ENCODE assay signal across 8 cellular contexts in the genomic region with DNA sequence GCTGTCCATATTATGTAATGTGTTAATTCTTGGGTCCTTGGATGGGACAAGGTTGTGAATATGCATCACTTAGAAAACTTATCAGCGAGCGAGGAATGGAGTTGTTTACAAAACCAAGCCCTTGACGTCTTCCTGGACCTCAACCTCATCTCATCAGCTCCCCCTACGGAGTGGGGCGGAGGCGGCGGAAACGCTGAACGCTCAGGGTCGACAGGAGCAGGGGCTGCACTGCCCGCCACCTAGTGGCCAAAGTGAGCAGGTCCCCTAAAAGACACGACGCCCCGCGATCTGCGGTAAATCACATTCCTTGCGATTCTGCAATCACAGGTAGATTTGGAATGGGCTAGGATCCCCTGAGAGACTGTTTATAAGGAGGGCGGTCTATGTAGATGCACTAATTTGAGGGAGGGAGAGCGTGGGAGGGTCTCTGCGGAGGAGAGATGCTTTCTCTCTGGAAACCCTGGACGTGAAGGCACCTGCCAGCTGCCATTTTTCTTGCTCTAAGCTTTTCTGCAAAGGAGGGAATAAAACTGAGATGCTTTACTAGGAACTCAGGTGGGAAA. TPM values are rescaled to one million over a fixed set of nuclear protein-coding genes. Genes with fewer than 3 reads are reported as not detected.
A peak's percentile ranks its signal among the peaks of the same experiment; 100 is the strongest.
DNase-seq lines count a peak whose midpoint lies in the region; ATAC-seq and TF ChIP-seq lines count a peak whose summit lies in the region.

No MANE protein-coding gene starts in this region.

- H3K36me3 ChIP-seq in hepatocyte (replicated peaks; ENCODE audit: insufficient read depth, low read depth) = no peaks in the 10 kb centered on the region
- no peaks in the 10 kb centered on the region for H3K36me3 ChIP-seq in skeletal muscle satellite cell (ENCODE audit: insufficient read depth, low read length)

- no peak overlapping the region for H3K27ac Mint-ChIP-seq in HFFc6
- peak overlapping the region; percentile 76 for H3K27ac Mint-ChIP-seq in T-helper 1 cell treated with Interleukin-12 subunit alpha and Interleukin-12 subunit beta and Interleukin-4 antibody, amounts not matched to agents 30 μg/mL and 1 μg/mL, for 36 hours
- peak overlapping the region; percentile 86 for H3K27ac Mint-ChIP-seq in activated naive CD8-positive, alpha-beta T cell treated with anti-CD3 and anti-CD28 coated beads, Interleukin-2, amount 50 U/mL, for 24 hours

- peak; percentile 76 for ATAC-seq in activated naive CD8-positive, alpha-beta T cell treated with anti-CD3 and anti-CD28 coated beads, Interleukin-2, amount 50 U/mL, for 24 hours

- no peaks in the 10 kb centered on the region for H3K36me3 Mint-ChIP-seq in HFFc6 (ENCODE audit: low read depth)
- peaks cover 14% of the 10 kb centered on the region for H3K36me3 Mint-ChIP-seq in T-helper 1 cell treated with Interleukin-12 subunit alpha and Interleukin-12 subunit beta and Interleukin-4 antibody, amounts not matched to agents 30 μg/mL and 1 μg/mL, for 36 hours (ENCODE audit: low read depth)
- H3K36me3 Mint-ChIP-seq in activated naive CD8-positive, alpha-beta T cell treated with anti-CD3 and anti-CD28 coated beads, Interleukin-2, amount 50 U/mL, for 24 hours (ENCODE audit: low read depth) = no peaks in the 10 kb centered on the region

- DNase-seq in DMS79 treated with DMSO at 0.1 percent for 48 hours (lab: John Stamatoyannopoulos, UW) = peak; percentile 50
- peak; percentile 52 for DNase-seq in HFFc6
- DNase-seq in NCI-H1694 treated with DMSO at 0.1 percent for 48 hours (lab: John Stamatoyannopoulos, UW) = peak; percentile 64
- DNase-seq in activated naive CD8-positive, alpha-beta T cell treated with anti-CD3 and anti-CD28 coated beads, Interleukin-2, amount 50 U/mL, for 24 hours = peak; percentile 88
- peak; percentile 88 for DNase-seq in hepatocyte (ENCODE audit: low spot score)
- DNase-seq in cortex of kidney (lab: John Stamatoyannopoulos, UW) = no peak

- H3K27me3 ChIP-seq in hepatocyte (no peaks in the 10 kb centered on the region), skeletal muscle satellite cell (ENCODE audit: control insufficient read depth, insufficient read depth, low read length) (no peaks in the 10 kb centered on the region)

- peaks cover 4% of the 10 kb centered on the region for H3K27me3 Mint-ChIP-seq in HFFc6 (ENCODE audit: insufficient read depth)
- no peaks in the 10 kb centered on the region for H3K27me3 Mint-ChIP-seq in T-helper 1 cell treated with Interleukin-12 subunit alpha and Interleukin-12 subunit beta and Interleukin-4 antibody, amounts not matched to agents 30 μg/mL and 1 μg/mL, for 36 hours (ENCODE audit: low read depth)
- H3K27me3 Mint-ChIP-seq in activated naive CD8-positive, alpha-beta T cell treated with anti-CD3 and anti-CD28 coated beads, Interleukin-2, amount 50 U/mL, for 24 hours = no peaks in the 10 kb centered on the region

- no peaks in the 10 kb centered on the region for H3K9me3 ChIP-seq in hepatocyte (ENCODE audit: low read depth)
- no peaks in the 10 kb centered on the region for H3K9me3 ChIP-seq in skeletal muscle satellite cell (replicated peaks; ENCODE audit: low read length)

- peaks cover 9% of the 10 kb centered on the region for H3K4me1 Mint-ChIP-seq in HFFc6 (ENCODE audit: low read depth)
- peaks cover 62% of the 10 kb centered on the region for H3K4me1 Mint-ChIP-seq in T-helper 1 cell treated with Interleukin-12 subunit alpha and Interleukin-12 subunit beta and Interleukin-4 antibody, amounts not matched to agents 30 μg/mL and 1 μg/mL, for 36 hours (ENCODE audit: low read depth)
- H3K4me1 Mint-ChIP-seq in activated naive CD8-positive, alpha-beta T cell treated with anti-CD3 and anti-CD28 coated beads, Interleukin-2, amount 50 U/mL, for 24 hours = peaks cover 61% of the 10 kb centered on the region

- H3K4me1 ChIP-seq in hepatocyte (ENCODE audit: insufficient read depth) (no peaks in the 10 kb centered on the region), skeletal muscle satellite cell (ENCODE audit: control insufficient read depth, insufficient read depth, low read length) (peaks cover 3% of the 10 kb centered on the region)

- peak overlapping the region; percentile 45 for H3K4me3 Mint-ChIP-seq in HFFc6
- H3K4me3 Mint-ChIP-seq in T-helper 1 cell treated with Interleukin-12 subunit alpha and Interleukin-12 subunit beta and Interleukin-4 antibody, amounts not matched to agents 30 μg/mL and 1 μg/mL, for 36 hours = peak overlapping the region; percentile 71
- H3K4me3 Mint-ChIP-seq in activated naive CD8-positive, alpha-beta T cell treated with anti-CD3 and anti-CD28 coated beads, Interleukin-2, amount 50 U/mL, for 24 hours = peak overlapping the region; percentile 70

- H3K9me3 Mint-ChIP-seq in HFFc6 = no peaks in the 10 kb centered on the region
- H3K9me3 Mint-ChIP-seq in T-helper 1 cell treated with Interleukin-12 subunit alpha and Interleukin-12 subunit beta and Interleukin-4 antibody, amounts not matched to agents 30 μg/mL and 1 μg/mL, for 36 hours = no peaks in the 10 kb centered on the region
- H3K9me3 Mint-ChIP-seq in activated naive CD8-positive, alpha-beta T cell treated with anti-CD3 and anti-CD28 coated beads, Interleukin-2, amount 50 U/mL, for 24 hours = no peaks in the 10 kb centered on the region

- H3K4me3 ChIP-seq in hepatocyte (no peak overlapping the region), skeletal muscle satellite cell (ENCODE audit: low read length) (peak overlapping the region; percentile 31)

- no peak overlapping the region for H2AFZ ChIP-seq in hepatocyte

- WGBS in hepatocyte (ENCODE audit: low lambda C conversion rate, missing lambda C conversion rate) = 9% methylated on average over 21 of the region's 21 CpGs

- no peaks in the 10 kb centered on the region for H3K9me2 ChIP-seq in hepatocyte (replicated peaks; ENCODE audit: insufficient read depth)

- no peaks in the 10 kb centered on the region for H3K79me2 ChIP-seq in hepatocyte

- no peak overlapping the region for H3K9ac ChIP-seq in skeletal muscle satellite cell (ENCODE audit: low read depth, low read length)

- H3K27ac ChIP-seq in hepatocyte = no peak overlapping the region

- TF ChIP-seq CTCF in HFFc6 (IDR thresholded peaks at IDR 0.05) (peak; percentile 99), hepatocyte (IDR thresholded peaks at IDR 0.05; ENCODE audit: poor library complexity) (peak; percentile 88)

- peak overlapping the region; percentile 68 for H3K4me2 ChIP-seq in hepatocyte
- H3K4me2 ChIP-seq in skeletal muscle satellite cell (ENCODE audit: low read length) = peak overlapping the region; percentile 67

- H4K20me1 ChIP-seq in hepatocyte (ENCODE audit: insufficient read depth, poor library complexity, severe bottlenecking) = no peaks in the 10 kb centered on the region

RNA-seq across cellular contexts. Expression of gene ICAM2, which starts 5.4 kb away (rescaled TPM):
- total RNA-seq in HFFc6 (2021; fragmentation: NEBNext Ultra II Directional; extraction: Animal tissue kit (Norgen Biotek cat#: 25700)) = 1 to 10 TPM in 4 of 6 experiments, under 1 TPM in 2; 0.91 to 2.5 (median 1.3) TPM
- 6.0 and 8.4 TPM in 2 replicates for total RNA-seq in hepatocyte
- polyA plus RNA-seq in hepatocyte = 2.7 and 3.4 TPM in 2 replicates
- total RNA-seq in skeletal muscle satellite cell (2012; rRNA removed) = 9.2 and 15.0 TPM in 2 replicates

RNA-seq across cellular contexts. Expression of gene PRR29, which starts 27.7 kb away (rescaled TPM):
- total RNA-seq in HFFc6 (2021; fragmentation: NEBNext Ultra II Directional; extraction: Animal tissue kit (Norgen Biotek cat#: 25700)) = under 1 TPM in 3 of 6 experiments, not detected in 3; 0.17 to 0.27 (median 0.19) TPM
- 0.13 and 0.36 TPM in 2 replicates for total RNA-seq in hepatocyte
- polyA plus RNA-seq in hepatocyte = 0.62 and 1.4 TPM in 2 replicates
- 0.44 and 1.5 TPM in 2 replicates for total RNA-seq in skeletal muscle satellite cell (2012; rRNA removed)

RNA-seq across cellular contexts. Expression of gene SCN4A, which starts 53.1 kb away (rescaled TPM):
- not detected for total RNA-seq in HFFc6 (2021; fragmentation: NEBNext Ultra II Directional; extraction: Animal tissue kit (Norgen Biotek cat#: 25700))
- total RNA-seq in hepatocyte = under 0.01 and 0.07 TPM in 2 replicates
- polyA plus RNA-seq in hepatocyte = not detected in 2 replicates
- under 0.01 TPM in 1 of 2 replicates, not detected in the other for total RNA-seq in skeletal muscle satellite cell (2012; rRNA removed)
